2 cellular contexts compared by ENCODE assay signal in genomic region chr16:70223971-70224513, GRCh38. TPM values are rescaled to one million over a fixed set of nuclear protein-coding genes. Genes with fewer than 3 reads are reported as not detected.
"Had no signal": no experiment of that assay in that cellular context is flagged by ENCODE, and none has a peak within 500 bp of the region (broad histone marks: within the 10 kb centered on the region; RNA-seq: fewer than 3 reads in every experiment).

No MANE protein-coding gene starts in this region.

RNA-seq across cellular contexts. Expression of gene CLEC18C, which starts 50.5 kb away (rescaled TPM):
- total RNA-seq: bronchial epithelial cell, Right ventricle myocardium superior had no signal
